Comparison of ENCODE assay signal across 1 cellular context in the genomic region with DNA sequence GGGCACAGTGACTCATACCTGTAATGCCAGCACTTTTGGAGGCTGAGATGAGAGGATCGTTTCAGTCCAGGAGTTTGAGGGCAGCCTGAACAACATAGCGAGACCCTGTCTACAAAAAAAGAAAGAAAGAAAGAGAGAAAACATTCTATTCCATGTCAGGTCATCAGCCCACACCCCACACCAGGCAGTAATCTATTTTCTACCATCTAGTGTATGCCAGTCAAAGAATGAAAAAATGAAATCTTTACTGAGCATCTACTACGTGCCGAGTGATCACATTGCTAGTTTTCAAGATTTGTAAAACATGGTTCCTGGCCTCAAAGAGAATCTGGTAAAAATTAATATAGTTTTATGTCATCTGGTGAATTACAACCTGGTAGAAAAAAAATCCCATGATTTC.
TF ChIP-seq lines count a peak whose summit lies in the region.

No MANE protein-coding gene starts in this region.

TF ChIP-seq in liver, 16 proteins besides CTCF, POLR2A, EP300 and RAD21 (continued from another document):
- TF ChIP-seq, protein P1, sequence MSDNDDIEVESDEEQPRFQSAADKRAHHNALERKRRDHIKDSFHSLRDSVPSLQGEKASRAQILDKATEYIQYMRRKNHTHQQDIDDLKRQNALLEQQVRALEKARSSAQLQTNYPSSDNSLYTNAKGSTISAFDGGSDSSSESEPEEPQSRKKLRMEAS (IDR thresholded peaks at IDR 0.05) = no peak
- no peak for TF ChIP-seq YY1 (IDR thresholded peaks at IDR 0.05)
- no peak for TF ChIP-seq EGR1 (IDR thresholded peaks at IDR 0.05; ENCODE audit: low read depth in 2 of 2)
- no peak for TF ChIP-seq HNF4G (IDR thresholded peaks at IDR 0.05)
- TF ChIP-seq NR2F2 (IDR thresholded peaks at IDR 0.05) = no peak
- TF ChIP-seq, protein P2, sequence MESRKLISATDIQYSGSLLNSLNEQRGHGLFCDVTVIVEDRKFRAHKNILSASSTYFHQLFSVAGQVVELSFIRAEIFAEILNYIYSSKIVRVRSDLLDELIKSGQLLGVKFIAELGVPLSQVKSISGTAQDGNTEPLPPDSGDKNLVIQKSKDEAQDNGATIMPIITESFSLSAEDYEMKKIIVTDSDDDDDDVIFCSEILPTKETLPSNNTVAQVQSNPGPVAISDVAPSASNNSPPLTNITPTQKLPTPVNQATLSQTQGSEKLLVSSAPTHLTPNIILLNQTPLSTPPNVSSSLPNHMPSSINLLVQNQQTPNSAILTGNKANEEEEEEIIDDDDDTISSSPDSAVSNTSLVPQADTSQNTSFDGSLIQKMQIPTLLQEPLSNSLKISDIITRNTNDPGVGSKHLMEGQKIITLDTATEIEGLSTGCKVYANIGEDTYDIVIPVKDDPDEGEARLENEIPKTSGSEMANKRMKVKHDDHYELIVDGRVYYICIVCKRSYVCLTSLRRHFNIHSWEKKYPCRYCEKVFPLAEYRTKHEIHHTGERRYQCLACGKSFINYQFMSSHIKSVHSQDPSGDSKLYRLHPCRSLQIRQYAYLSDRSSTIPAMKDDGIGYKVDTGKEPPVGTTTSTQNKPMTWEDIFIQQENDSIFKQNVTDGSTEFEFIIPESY (IDR thresholded peaks at IDR 0.05) = no peak
- TF ChIP-seq TAF1 (conservative IDR thresholded peaks at IDR 0.05) = no peak
- no peak for TF ChIP-seq HNF4A (conservative IDR thresholded peaks at IDR 0.05)
- TF ChIP-seq SP1 (IDR thresholded peaks at IDR 0.05) = no peak
- no peak for TF ChIP-seq FOXA1 (IDR thresholded peaks at IDR 0.05)
